9 cellular contexts compared by ENCODE assay signal in the genomic region with DNA sequence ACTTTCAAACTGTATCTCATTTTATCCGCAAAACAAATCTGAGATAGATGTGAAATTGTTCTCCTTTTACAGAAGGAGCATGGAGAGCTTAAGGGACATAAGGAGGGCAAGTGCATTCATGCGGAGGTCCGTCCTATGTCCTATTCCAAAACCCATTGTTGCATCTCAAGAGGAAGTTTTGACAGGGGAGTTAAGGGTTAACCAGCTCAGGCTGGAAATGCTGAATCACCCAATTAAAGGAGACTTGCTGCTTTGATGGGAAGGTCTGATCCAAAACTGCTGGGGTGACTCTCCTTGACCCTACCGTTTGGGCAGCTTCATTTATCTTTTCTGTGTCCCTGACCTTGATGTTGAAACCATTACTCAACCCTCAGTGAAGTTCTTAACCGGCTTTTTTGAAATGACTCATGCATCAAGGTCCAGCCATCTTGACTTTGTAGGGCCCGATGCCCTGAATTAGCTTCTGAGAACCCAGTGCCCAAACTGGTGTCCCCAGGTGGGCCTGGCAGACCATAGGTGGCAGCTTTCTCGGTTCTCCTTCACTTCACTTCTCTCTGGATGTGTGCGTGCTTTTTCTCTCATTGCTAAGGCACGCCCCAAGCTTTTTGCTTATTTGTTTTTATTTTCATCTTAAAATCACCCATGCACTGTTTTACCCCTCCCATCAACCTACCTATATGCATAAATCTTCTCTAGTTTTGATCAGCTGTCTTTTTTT. TPM values are rescaled to one million over a fixed set of nuclear protein-coding genes. Genes with fewer than 3 reads are reported as not detected.
DNase-seq lines count a peak whose midpoint lies in the region; ATAC-seq and TF ChIP-seq lines count a peak whose summit lies in the region.
"Had no signal": no experiment of that assay in that cellular context is flagged by ENCODE, and none has a peak within 500 bp of the region (broad histone marks: within the 10 kb centered on the region; RNA-seq: fewer than 3 reads in every experiment).

No MANE protein-coding gene starts in this region.

- peak overlapping the region; percentile 84 for H3K27ac Mint-ChIP-seq in MCF 10A (ENCODE audit: low read depth, unreplicated experiment)
- H3K27ac Mint-ChIP-seq: B cell had no signal

- no peak for TF ChIP-seq CTCF in MCF 10A (IDR thresholded peaks at IDR 0.05; ENCODE audit: unreplicated experiment)
- TF ChIP-seq CTCF in breast epithelium (IDR thresholded peaks at IDR 0.05), result no peak
- no peak for TF ChIP-seq CTCF in mucosa of descending colon (IDR thresholded peaks at IDR 0.05)

- peaks cover 35% of the 10 kb centered on the region for H3K4me1 Mint-ChIP-seq in MCF 10A (ENCODE audit: insufficient read depth, unreplicated experiment)

- POLR2A ChIA-PET in MCF 10A (lab: Yijun Ruan, JAX), result interaction anchor here (0.6 to 3.4 kb wide), 16 partner anchors 8 to 221 kb away, joined by 3 to 39 read pairs (median 3); a partner anchor contains a TSS

- CTCF ChIA-PET in MCF 10A (lab: Yijun Ruan, JAX), result interaction anchor here (0.7 to 1.3 kb wide), 4 partner anchors 23 to 81 kb away, joined by 3 to 4 read pairs (median 4); a partner anchor contains a TSS

- no TSS peak for BruUV-seq in MCF 10A (replicated peaks; lab: Mats Ljungman, UMichigan)

- H3K27me3 ChIP-seq in breast epithelium (no peaks in the 10 kb centered on the region), HUES48 (ENCODE audit: control insufficient read depth, insufficient read depth, low read length) (no peaks in the 10 kb centered on the region)

- intact Hi-C loops in MCF 10A (cut with micrococcal nuclease) (no loop called here), breast epithelium (cut with DNase I; ENCODE audit: low total_unique reads) (no loop called here), mucosa of descending colon (cut with DNase I, micrococcal nuclease) (no loop called here)

- H3K4me3 ChIP-seq in breast epithelium (no peak overlapping the region), HUES48 (ENCODE audit: low read depth, low read length) (no peak overlapping the region), mucosa of descending colon (no peak overlapping the region)

- H3K9me3 ChIP-seq in breast epithelium (peaks cover 0 to 11% of the 10 kb centered on the region in 2 donors), HUES48 (ENCODE audit: control insufficient read depth, insufficient read depth, low read length) (peaks cover 15% of the 10 kb centered on the region; the same call in 1 of the 2 replicates), mucosa of descending colon (peaks cover 6% of the 10 kb centered on the region)

- H3K27ac ChIP-seq in breast epithelium (peak overlapping the region in 1 of 2 donors; percentile 41), HUES48 (ENCODE audit: low read depth, low read length) (peak overlapping the region; percentile 72)

- TF ChIP-seq POLR2A in breast epithelium (IDR thresholded peaks at IDR 0.05), result no peak

- H3K9me3 Mint-ChIP-seq in MCF 10A (ENCODE audit: unreplicated experiment), result peaks cover 12% of the 10 kb centered on the region

- no peaks in the 10 kb centered on the region for H3K27me3 Mint-ChIP-seq in MCF 10A (ENCODE audit: insufficient read depth, unreplicated experiment)

- peak; percentile 92 for DNase-seq in MCF 10A (ENCODE audit: unreplicated experiment)
- DNase-seq in breast epithelium (ENCODE audit: low spot score in 2 of 2), result no peak
- DNase-seq in amniotic epithelial cell (ENCODE audit: low read depth), result peak; percentile 97
- DNase-seq in mucosa of descending colon, result no peak
- no peak for DNase-seq in NCI-H524 treated with DMSO at 0.1 percent for 48 hours (lab: John Stamatoyannopoulos, UW)
- no peak for DNase-seq in NCI-H1048 (lab: John Stamatoyannopoulos, UW)
- DNase-seq in NCI-H345 (lab: John Stamatoyannopoulos, UW), result no peak

- H3K36me3 ChIP-seq in breast epithelium (no peaks in the 10 kb centered on the region), HUES48 (ENCODE audit: control insufficient read depth, insufficient read depth, low read length) (no peaks in the 10 kb centered on the region), mucosa of descending colon (ENCODE audit: low read depth) (no peaks in the 10 kb centered on the region)

- H3K9ac ChIP-seq in HUES48 (ENCODE audit: low read depth, low read length), result no peak overlapping the region; the same call in 1 of the 2 replicates

- H3K4me3 Mint-ChIP-seq in MCF 10A (ENCODE audit: unreplicated experiment), result no peak overlapping the region
- H3K4me3 Mint-ChIP-seq: B cell had no signal

- peak; percentile 54 for ATAC-seq in mucosa of descending colon

- peaks cover 0 to 4% of the 10 kb centered on the region in 2 donors for H3K4me1 ChIP-seq in breast epithelium
- peaks cover 27% of the 10 kb centered on the region for H3K4me1 ChIP-seq in HUES48 (ENCODE audit: control insufficient read depth, insufficient read depth, low read length)
- peaks cover 17% of the 10 kb centered on the region for H3K4me1 ChIP-seq in mucosa of descending colon (ENCODE audit: low read depth)

- peaks cover 14% of the 10 kb centered on the region for H3K36me3 Mint-ChIP-seq in MCF 10A (ENCODE audit: insufficient read depth, unreplicated experiment)

RNA-seq across cellular contexts. Expression of a gene that starts 15.9 kb away (rescaled TPM):
- total RNA-seq in MCF 10A (2022) (not detected in 2 replicates), breast epithelium (under 1 TPM in 1 of 3 donors, not detected in 2; 0.16 TPM), mucosa of descending colon (under 1 TPM in 1 of 3 donors, not detected in 2; 0.28 TPM)

RNA-seq across cellular contexts. Expression of a gene that starts 43.9 kb away (rescaled TPM):
- total RNA-seq in MCF 10A (2022) (247 and 286 TPM in 2 replicates), breast epithelium (100 to 1,000 TPM; 235 to 263 (median 260) TPM), mucosa of descending colon (100 to 1,000 TPM; 240 to 333 (median 273) TPM)

Comparison
In these comparisons a context has a peak if more than half of its experiments do, and no peak if none do; other contexts are left out.
1. DNase-seq: peak in MCF 10A (single experiment) and amniotic epithelial cell (single experiment); none in breast epithelium (0 of 2), mucosa of descending colon (0 of 3), NCI-H524 treated with DMSO at 0.1 percent for 48 hours (single experiment), NCI-H1048 (single experiment) and NCI-H345 (single experiment).